Comparison of ENCODE assay signal across 9 cellular contexts in the genomic region with DNA sequence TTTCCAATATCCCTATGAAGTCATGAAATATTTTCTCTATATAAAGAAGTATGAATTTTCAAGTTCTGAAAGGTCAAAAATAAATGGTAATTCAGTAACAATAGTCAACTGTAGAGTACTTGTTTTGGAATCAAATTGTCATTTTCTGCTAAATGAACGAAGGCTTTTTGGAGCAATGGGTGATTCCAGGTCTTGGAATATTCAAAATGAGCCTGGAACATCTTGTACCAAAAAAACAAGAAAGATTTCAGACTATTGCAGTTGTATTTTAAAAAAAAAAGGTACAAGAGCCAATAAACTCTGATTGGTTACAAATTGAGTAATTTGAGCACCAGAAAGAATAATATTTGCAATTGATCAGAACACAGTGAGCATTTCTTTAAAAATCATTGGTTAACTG.
"Had no signal": no experiment of that assay in that cellular context is flagged by ENCODE, and none has a peak within 500 bp of the region (broad histone marks: within the 10 kb centered on the region; RNA-seq: fewer than 3 reads in every experiment).

No MANE protein-coding gene starts in this region.

- H3K4me1 Mint-ChIP-seq: IgD-negative memory B cell had no signal

- H3K27ac Mint-ChIP-seq: HFFc6, IgD-negative memory B cell had no signal

- H3K36me3 Mint-ChIP-seq: IgD-negative memory B cell had no signal

- ATAC-seq: HCT116, HepG2 had no signal

- H3K4me1 ChIP-seq: HAP-1 had no signal

- H3K36me3 ChIP-seq: HAP-1 had no signal

- H3K4me3 ChIP-seq: HAP-1 had no signal

- DNase-seq: GOT3, H7, HFFc6, KBM-7 had no signal

- H3K4me3 Mint-ChIP-seq: HFFc6, IgD-negative memory B cell had no signal

- H3K27ac ChIP-seq: HL-60 had no signal
